In the genomic region with DNA sequence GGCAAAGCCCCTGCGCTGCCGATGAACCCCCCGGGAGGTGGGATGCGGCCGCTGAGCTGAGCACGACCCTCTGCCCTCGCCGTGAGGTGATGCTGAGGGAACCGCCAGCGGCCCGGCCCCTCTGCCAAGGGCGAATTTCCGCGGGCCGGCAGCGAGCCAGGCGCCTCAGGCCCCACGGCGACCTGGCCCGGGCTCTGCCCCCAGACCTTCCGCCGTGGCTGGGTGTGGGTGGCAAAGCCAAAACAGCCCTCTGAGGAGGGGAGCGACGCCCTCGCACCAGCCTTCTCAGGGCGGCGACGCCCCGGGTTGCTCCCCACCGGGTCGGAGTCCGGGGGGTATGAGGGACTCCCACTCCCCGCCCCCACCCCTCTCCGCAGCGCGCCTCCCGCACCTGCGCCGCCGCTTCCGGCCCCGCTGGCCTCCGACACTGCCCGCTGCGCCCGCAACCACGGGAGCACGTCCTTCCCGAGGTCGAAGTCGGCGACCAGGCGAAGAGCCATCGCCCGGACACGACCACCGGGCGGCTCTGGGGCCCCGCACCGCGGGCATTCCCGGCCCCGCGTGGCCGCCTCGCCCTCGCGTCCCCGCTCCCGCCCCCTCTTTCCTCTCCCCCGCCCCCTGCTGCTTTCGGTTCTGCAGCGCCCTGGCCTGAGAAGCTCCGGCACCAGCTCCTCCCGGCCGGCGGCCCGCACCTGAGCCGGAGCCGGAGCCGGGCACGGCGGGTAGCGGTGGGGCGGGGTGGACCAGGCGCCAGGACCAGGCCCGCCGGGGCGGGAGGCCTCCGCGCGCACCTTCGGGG, we compare ENCODE assay signal across 1 cellular context.
TF ChIP-seq lines count a peak whose summit lies in the region.

A gene with protein sequence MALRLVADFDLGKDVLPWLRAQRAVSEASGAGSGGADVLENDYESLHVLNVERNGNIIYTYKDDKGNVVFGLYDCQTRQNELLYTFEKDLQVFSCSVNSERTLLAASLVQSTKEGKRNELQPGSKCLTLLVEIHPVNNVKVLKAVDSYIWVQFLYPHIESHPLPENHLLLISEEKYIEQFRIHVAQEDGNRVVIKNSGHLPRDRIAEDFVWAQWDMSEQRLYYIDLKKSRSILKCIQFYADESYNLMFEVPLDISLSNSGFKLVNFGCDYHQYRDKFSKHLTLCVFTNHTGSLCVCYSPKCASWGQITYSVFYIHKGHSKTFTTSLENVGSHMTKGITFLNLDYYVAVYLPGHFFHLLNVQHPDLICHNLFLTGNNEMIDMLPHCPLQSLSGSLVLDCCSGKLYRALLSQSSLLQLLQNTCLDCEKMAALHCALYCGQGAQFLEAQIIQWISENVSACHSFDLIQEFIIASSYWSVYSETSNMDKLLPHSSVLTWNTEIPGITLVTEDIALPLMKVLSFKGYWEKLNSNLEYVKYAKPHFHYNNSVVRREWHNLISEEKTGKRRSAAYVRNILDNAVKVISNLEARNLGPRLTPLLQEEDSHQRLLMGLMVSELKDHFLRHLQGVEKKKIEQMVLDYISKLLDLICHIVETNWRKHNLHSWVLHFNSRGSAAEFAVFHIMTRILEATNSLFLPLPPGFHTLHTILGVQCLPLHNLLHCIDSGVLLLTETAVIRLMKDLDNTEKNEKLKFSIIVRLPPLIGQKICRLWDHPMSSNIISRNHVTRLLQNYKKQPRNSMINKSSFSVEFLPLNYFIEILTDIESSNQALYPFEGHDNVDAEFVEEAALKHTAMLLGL (minus strand): TSS at position 528 of the 799 bp plus-strand sequence. CDS start 28 bp downstream, at position 500.

TF ChIP-seq in HepG2, 621 proteins besides CTCF, POLR2A, EP300 and RAD21 (continued from another document):
- TF ChIP-seq MYC (CRISPR knock-in tag; IDR thresholded peaks at IDR 0.05; ENCODE audit: borderline replicate concordance), result peak; percentile 88
- peak; percentile 59; the same call in 1 of the 2 replicates for TF ChIP-seq SAFB2 (CRISPR knock-in tag; IDR thresholded peaks at IDR 0.05; ENCODE audit: borderline replicate concordance, low read depth)
- TF ChIP-seq, protein P1, sequence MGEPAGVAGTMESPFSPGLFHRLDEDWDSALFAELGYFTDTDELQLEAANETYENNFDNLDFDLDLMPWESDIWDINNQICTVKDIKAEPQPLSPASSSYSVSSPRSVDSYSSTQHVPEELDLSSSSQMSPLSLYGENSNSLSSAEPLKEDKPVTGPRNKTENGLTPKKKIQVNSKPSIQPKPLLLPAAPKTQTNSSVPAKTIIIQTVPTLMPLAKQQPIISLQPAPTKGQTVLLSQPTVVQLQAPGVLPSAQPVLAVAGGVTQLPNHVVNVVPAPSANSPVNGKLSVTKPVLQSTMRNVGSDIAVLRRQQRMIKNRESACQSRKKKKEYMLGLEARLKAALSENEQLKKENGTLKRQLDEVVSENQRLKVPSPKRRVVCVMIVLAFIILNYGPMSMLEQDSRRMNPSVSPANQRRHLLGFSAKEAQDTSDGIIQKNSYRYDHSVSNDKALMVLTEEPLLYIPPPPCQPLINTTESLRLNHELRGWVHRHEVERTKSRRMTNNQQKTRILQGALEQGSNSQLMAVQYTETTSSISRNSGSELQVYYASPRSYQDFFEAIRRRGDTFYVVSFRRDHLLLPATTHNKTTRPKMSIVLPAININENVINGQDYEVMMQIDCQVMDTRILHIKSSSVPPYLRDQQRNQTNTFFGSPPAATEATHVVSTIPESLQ (CRISPR knock-in tag; conservative IDR thresholded peaks at IDR 0.05), result no peak
- TF ChIP-seq ZNF672 (CRISPR knock-in tag; IDR thresholded peaks at IDR 0.05), result peak; percentile 52; the same call in 1 of the 2 replicates
- TF ChIP-seq, protein P2, sequence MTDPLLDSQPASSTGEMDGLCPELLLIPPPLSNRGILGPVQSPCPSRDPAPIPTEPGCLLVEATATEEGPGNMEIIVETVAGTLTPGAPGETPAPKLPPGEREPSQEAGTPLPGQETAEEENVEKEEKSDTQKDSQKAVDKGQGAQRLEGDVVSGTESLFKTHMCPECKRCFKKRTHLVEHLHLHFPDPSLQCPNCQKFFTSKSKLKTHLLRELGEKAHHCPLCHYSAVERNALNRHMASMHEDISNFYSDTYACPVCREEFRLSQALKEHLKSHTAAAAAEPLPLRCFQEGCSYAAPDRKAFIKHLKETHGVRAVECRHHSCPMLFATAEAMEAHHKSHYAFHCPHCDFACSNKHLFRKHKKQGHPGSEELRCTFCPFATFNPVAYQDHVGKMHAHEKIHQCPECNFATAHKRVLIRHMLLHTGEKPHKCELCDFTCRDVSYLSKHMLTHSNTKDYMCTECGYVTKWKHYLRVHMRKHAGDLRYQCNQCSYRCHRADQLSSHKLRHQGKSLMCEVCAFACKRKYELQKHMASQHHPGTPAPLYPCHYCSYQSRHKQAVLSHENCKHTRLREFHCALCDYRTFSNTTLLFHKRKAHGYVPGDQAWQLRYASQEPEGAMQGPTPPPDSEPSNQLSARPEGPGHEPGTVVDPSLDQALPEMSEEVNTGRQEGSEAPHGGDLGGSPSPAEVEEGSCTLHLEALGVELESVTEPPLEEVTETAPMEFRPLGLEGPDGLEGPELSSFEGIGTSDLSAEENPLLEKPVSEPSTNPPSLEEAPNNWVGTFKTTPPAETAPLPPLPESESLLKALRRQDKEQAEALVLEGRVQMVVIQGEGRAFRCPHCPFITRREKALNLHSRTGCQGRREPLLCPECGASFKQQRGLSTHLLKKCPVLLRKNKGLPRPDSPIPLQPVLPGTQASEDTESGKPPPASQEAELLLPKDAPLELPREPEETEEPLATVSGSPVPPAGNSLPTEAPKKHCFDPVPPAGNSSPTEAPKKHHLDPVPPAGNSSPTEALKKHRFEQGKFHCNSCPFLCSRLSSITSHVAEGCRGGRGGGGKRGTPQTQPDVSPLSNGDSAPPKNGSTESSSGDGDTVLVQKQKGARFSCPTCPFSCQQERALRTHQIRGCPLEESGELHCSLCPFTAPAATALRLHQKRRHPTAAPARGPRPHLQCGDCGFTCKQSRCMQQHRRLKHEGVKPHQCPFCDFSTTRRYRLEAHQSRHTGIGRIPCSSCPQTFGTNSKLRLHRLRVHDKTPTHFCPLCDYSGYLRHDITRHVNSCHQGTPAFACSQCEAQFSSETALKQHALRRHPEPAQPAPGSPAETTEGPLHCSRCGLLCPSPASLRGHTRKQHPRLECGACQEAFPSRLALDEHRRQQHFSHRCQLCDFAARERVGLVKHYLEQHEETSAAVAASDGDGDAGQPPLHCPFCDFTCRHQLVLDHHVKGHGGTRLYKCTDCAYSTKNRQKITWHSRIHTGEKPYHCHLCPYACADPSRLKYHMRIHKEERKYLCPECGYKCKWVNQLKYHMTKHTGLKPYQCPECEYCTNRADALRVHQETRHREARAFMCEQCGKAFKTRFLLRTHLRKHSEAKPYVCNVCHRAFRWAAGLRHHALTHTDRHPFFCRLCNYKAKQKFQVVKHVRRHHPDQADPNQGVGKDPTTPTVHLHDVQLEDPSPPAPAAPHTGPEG (CRISPR knock-in tag; IDR thresholded peaks at IDR 0.05), result 0 out of 2 replicates have a peak, but pooled peaks have one; percentile 12
- TF ChIP-seq WIZ (CRISPR knock-in tag; IDR thresholded peaks at IDR 0.05), result no peak
- no peak for TF ChIP-seq ZKSCAN1 (IDR thresholded peaks at IDR 0.05; ENCODE audit: low read length)
- TF ChIP-seq, protein P3, sequence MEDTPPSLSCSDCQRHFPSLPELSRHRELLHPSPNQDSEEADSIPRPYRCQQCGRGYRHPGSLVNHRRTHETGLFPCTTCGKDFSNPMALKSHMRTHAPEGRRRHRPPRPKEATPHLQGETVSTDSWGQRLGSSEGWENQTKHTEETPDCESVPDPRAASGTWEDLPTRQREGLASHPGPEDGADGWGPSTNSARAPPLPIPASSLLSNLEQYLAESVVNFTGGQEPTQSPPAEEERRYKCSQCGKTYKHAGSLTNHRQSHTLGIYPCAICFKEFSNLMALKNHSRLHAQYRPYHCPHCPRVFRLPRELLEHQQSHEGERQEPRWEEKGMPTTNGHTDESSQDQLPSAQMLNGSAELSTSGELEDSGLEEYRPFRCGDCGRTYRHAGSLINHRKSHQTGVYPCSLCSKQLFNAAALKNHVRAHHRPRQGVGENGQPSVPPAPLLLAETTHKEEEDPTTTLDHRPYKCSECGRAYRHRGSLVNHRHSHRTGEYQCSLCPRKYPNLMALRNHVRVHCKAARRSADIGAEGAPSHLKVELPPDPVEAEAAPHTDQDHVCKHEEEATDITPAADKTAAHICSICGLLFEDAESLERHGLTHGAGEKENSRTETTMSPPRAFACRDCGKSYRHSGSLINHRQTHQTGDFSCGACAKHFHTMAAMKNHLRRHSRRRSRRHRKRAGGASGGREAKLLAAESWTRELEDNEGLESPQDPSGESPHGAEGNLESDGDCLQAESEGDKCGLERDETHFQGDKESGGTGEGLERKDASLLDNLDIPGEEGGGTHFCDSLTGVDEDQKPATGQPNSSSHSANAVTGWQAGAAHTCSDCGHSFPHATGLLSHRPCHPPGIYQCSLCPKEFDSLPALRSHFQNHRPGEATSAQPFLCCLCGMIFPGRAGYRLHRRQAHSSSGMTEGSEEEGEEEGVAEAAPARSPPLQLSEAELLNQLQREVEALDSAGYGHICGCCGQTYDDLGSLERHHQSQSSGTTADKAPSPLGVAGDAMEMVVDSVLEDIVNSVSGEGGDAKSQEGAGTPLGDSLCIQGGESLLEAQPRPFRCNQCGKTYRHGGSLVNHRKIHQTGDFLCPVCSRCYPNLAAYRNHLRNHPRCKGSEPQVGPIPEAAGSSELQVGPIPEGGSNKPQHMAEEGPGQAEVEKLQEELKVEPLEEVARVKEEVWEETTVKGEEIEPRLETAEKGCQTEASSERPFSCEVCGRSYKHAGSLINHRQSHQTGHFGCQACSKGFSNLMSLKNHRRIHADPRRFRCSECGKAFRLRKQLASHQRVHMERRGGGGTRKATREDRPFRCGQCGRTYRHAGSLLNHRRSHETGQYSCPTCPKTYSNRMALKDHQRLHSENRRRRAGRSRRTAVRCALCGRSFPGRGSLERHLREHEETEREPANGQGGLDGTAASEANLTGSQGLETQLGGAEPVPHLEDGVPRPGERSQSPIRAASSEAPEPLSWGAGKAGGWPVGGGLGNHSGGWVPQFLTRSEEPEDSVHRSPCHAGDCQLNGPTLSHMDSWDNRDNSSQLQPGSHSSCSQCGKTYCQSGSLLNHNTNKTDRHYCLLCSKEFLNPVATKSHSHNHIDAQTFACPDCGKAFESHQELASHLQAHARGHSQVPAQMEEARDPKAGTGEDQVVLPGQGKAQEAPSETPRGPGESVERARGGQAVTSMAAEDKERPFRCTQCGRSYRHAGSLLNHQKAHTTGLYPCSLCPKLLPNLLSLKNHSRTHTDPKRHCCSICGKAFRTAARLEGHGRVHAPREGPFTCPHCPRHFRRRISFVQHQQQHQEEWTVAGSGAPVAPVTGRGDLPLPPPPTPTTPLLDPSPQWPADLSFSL (CRISPR knock-in tag; IDR thresholded peaks at IDR 0.05), result 0 out of 2 replicates have a peak, but pooled peaks have one; percentile 66
- peak; percentile 92 for TF ChIP-seq ZNF781 (CRISPR knock-in tag; IDR thresholded peaks at IDR 0.05; ENCODE audit: borderline replicate concordance, not compliant biosample characterization)
- TF ChIP-seq KDM1A (CRISPR knock-in tag; IDR thresholded peaks at IDR 0.05), result no peak
- TF ChIP-seq ZFX (CRISPR knock-in tag; IDR thresholded peaks at IDR 0.05; ENCODE audit: low read depth), result peak; percentile 78; the same call in 1 of the 2 replicates
